ENCODE assay signal across 1 cellular context in the genomic region with DNA sequence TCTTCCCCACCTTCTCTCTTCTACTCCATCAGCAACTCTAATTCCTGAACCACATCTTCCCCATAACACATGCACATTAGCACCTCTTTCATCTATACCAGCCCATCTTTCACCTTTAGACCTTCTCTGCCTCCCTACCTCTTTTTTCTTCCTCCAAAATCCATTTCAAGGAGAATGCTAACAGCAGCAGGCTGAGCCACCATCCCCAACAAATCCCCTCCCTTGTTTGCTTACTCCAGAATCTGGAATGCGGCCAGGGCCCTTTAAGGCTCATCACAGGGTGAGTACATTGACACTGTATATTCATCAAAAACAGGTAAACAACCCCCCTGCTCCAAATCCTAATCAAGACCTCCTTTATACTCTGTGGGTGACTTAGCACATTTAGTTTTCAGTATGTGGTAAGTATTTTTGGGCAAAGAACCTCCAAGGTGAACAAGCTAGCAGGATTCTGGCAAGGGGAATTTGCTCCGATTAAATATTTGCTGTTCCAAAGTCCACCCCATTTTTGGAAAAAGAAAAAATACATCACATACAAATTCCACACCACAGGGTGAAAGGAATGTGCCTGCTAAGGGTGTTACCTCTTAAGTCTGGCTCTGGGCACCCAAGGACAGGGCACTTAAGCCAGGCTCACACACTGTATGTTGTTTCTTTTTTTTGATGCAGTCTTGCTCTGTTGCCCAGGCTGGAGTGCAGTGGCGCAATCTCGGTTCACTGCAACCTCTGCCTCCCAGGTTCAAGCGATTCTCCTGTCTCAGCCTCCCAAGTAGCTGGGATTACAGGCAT.
TF ChIP-seq lines count a peak whose summit lies in the region.

No MANE protein-coding gene starts in this region.

TF ChIP-seq in HepG2, 621 proteins besides CTCF, POLR2A, EP300 and RAD21 (continued from another document and continues in another):
- TF ChIP-seq, protein P1, sequence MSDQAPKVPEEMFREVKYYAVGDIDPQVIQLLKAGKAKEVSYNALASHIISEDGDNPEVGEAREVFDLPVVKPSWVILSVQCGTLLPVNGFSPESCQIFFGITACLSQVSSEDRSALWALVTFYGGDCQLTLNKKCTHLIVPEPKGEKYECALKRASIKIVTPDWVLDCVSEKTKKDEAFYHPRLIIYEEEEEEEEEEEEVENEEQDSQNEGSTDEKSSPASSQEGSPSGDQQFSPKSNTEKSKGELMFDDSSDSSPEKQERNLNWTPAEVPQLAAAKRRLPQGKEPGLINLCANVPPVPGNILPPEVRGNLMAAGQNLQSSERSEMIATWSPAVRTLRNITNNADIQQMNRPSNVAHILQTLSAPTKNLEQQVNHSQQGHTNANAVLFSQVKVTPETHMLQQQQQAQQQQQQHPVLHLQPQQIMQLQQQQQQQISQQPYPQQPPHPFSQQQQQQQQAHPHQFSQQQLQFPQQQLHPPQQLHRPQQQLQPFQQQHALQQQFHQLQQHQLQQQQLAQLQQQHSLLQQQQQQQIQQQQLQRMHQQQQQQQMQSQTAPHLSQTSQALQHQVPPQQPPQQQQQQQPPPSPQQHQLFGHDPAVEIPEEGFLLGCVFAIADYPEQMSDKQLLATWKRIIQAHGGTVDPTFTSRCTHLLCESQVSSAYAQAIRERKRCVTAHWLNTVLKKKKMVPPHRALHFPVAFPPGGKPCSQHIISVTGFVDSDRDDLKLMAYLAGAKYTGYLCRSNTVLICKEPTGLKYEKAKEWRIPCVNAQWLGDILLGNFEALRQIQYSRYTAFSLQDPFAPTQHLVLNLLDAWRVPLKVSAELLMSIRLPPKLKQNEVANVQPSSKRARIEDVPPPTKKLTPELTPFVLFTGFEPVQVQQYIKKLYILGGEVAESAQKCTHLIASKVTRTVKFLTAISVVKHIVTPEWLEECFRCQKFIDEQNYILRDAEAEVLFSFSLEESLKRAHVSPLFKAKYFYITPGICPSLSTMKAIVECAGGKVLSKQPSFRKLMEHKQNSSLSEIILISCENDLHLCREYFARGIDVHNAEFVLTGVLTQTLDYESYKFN (CRISPR knock-in tag; conservative IDR thresholded peaks at IDR 0.05): peak; percentile 94
- TF ChIP-seq ZNF263 (CRISPR knock-in tag; IDR thresholded peaks at IDR 0.05): no peak
- no peak for TF ChIP-seq SAFB2 (CRISPR knock-in tag; IDR thresholded peaks at IDR 0.05; ENCODE audit: borderline replicate concordance, low read depth)
- TF ChIP-seq, protein P2, sequence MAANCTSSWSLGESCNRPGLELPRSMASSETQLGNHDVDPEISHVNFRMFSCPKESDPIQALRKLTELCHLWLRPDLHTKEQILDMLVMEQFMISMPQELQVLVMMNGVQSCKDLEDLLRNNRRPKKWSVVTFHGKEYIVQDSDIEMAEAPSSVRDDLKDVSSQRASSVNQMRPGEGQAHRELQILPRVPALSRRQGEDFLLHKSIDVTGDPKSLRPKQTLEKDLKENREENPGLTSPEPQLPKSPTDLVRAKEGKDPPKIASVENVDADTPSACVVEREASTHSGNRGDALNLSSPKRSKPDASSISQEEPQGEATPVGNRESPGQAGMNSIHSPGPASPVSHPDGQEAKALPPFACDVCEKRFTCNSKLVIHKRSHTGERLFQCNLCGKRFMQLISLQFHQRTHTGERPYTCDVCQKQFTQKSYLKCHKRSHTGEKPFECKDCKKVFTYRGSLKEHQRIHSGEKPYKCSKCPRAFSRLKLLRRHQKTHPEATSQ (CRISPR knock-in tag; IDR thresholded peaks at IDR 0.05; ENCODE audit: borderline replicate concordance): peak; percentile 83; the same call in 1 of the 2 replicates
- TF ChIP-seq GATAD1 (CRISPR knock-in tag; IDR thresholded peaks at IDR 0.05): peak; percentile 51; the same call in 1 of the 2 replicates
- TF ChIP-seq ATAD3A (CRISPR knock-in tag; IDR thresholded peaks at IDR 0.05): no peak
- TF ChIP-seq PHF20 (CRISPR knock-in tag; IDR thresholded peaks at IDR 0.05): no peak
- TF ChIP-seq, protein P3, sequence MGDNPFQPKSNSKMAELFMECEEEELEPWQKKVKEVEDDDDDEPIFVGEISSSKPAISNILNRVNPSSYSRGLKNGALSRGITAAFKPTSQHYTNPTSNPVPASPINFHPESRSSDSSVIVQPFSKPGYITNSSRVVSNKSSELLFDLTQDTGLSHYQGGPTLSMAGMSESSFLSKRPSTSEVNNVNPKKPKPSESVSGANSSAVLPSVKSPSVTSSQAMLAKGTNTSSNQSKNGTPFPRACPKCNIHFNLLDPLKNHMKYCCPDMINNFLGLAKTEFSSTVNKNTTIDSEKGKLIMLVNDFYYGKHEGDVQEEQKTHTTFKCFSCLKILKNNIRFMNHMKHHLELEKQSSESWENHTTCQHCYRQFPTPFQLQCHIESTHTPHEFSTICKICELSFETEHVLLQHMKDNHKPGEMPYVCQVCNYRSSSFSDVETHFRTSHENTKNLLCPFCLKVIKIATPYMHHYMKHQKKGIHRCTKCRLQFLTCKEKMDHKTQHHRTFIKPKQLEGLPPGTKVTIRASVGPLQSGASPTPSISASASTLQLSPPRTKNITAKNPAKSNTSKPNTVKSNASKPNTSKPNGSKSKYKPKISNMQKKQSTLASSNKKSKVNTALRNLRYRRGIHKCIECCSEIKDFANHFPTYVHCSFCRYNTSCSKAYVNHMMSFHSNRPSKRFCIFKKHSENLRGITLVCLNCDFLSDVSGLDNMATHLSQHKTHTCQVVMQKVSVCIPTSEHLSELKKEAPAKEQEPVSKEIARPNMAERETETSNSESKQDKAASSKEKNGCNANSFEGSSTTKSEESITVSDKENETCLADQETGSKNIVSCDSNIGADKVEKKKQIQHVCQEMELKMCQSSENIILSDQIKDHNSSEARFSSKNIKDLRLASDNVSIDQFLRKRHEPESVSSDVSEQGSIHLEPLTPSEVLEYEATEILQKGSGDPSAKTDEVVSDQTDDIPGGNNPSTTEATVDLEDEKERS (CRISPR knock-in tag; IDR thresholded peaks at IDR 0.05): 0 out of 2 replicates have a peak, but pooled peaks have one; percentile 56
- TF ChIP-seq, protein P4, sequence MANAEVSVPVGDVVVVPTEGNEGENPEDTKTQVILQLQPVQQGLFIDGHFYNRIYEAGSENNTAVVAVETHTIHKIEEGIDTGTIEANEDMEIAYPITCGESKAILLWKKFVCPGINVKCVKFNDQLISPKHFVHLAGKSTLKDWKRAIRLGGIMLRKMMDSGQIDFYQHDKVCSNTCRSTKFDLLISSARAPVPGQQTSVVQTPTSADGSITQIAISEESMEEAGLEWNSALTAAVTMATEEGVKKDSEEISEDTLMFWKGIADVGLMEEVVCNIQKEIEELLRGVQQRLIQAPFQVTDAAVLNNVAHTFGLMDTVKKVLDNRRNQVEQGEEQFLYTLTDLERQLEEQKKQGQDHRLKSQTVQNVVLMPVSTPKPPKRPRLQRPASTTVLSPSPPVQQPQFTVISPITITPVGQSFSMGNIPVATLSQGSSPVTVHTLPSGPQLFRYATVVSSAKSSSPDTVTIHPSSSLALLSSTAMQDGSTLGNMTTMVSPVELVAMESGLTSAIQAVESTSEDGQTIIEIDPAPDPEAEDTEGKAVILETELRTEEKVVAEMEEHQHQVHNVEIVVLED (CRISPR knock-in tag; IDR thresholded peaks at IDR 0.05; ENCODE audit: borderline replicate concordance): peak; percentile 44; the same call in 1 of the 2 replicates
- TF ChIP-seq, protein P5, sequence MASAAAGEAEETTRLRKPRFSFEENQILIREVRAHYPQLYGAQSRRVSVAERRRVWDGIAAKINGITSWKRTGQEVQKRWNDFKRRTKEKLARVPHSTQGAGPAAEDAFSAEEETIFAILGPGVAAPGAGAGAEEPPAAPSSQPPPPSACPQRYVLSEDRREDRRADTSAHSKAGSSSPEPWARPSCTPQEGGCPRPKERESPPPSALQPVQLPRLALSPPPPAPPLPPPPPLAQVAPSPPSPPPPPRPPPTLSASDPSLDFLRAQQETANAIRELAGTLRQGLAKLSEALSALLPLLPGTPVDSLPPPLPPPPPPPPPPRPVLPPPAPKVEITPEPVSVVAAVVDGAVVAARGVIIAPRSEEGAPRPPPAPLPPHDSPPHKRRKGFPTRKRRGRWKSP (CRISPR knock-in tag; IDR thresholded peaks at IDR 0.05): peak; percentile 67; the same call in 1 of the 2 replicates
- TF ChIP-seq, protein P6, sequence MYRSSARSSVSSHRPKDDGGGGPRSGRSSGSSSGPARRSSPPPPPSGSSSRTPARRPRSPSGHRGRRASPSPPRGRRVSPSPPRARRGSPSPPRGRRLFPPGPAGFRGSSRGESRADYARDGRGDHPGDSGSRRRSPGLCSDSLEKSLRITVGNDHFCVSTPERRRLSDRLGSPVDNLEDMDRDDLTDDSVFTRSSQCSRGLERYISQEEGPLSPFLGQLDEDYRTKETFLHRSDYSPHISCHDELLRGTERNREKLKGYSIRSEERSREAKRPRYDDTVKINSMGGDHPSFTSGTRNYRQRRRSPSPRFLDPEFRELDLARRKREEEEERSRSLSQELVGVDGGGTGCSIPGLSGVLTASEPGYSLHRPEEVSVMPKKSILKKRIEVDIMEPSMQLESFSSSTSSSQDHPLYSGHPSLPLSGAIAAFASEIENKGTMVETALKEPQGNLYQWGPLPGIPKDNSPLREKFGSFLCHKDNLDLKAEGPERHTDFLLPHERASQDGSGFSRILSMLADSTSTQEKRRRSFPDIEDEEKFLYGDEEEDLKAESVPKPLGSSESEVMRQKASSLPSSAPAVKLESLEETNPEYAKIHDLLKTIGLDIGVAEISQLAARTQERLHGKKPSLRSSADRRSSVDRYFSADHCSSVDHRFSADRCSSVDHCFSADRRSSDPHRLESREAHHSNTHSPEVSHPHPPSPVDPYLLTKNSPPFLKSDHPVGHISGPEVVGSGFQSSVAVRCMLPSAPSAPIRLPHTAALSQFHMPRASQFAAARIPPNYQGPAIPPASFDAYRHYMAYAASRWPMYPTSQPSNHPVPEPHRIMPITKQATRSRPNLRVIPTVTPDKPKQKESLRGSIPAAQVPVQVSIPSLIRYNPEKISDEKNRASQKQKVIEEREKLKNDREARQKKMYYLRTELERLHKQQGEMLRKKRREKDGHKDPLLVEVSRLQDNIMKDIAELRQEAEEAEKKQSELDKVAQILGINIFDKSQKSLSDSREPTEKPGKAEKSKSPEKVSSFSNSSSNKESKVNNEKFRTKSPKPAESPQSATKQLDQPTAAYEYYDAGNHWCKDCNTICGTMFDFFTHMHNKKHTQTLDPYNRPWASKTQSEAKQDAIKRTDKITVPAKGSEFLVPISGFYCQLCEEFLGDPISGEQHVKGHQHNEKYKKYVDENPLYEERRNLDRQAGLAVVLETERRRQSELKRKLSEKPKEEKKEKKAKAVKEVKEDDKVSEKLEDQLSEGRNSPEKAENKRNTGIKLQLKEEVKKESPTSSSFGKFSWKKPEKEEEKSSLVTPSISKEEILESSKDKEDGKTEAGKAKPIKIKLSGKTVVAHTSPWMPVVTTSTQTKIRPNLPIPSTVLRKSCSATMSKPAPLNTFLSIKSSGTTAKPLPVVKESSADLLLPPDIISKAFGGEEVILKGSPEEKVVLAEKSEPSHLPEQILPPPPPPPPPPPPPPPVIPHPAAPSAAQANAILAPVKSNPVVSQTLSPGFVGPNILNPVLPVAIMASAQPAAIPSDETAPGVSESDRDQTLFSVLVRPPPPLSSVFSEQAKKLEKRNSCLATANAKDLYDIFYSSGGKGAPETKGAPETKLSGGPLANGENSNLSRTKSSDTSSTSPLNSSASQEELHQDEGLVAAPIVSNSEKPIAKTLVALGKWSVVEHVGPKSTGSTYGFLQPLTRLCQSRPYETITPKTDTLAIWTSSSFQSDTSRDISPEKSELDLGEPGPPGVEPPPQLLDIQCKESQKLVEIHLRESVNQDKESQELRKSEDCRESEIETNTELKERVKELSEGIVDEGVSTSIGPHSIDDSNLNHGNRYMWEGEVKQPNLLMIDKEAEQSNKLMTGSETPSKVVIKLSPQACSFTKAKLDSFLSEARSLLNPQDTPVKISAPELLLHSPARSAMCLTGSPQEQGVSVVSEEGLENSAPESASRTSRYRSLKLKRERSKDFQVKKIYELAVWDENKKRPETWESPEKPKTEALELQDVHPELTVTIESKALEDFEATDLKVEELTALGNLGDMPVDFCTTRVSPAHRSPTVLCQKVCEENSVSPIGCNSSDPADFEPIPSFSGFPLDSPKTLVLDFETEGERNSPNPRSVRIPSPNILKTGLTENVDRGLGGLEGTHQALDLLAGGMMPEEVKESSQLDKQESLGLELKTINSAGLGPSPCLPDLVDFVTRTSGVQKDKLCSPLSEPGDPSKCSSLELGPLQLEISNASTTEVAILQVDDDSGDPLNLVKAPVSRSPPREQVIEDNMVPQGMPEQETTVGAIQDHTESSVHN (CRISPR knock-in tag; IDR thresholded peaks at IDR 0.05): no peak
- TF ChIP-seq, protein P7, sequence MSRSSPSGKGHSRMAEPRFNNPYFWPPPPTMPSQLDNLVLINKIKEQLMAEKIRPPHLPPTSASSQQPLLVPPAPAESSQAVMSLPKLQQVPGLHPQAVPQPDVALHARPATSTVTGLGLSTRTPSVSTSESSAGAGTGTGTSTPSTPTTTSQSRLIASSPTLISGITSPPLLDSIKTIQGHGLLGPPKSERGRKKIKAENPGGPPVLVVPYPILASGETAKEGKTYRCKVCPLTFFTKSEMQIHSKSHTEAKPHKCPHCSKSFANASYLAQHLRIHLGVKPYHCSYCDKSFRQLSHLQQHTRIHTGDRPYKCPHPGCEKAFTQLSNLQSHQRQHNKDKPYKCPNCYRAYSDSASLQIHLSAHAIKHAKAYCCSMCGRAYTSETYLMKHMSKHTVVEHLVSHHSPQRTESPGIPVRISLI (CRISPR knock-in tag; IDR thresholded peaks at IDR 0.05; ENCODE audit: borderline replicate concordance): peak; percentile 86
- TF ChIP-seq GABPB1 (CRISPR knock-in tag; IDR thresholded peaks at IDR 0.05): 0 out of 2 replicates have a peak, but pooled peaks have one; percentile 39
- 0 out of 2 replicates have a peak, but pooled peaks have one; percentile 7 for TF ChIP-seq ZNF256 (CRISPR knock-in tag; conservative IDR thresholded peaks at IDR 0.05)
- no peak for TF ChIP-seq ELF4 (CRISPR knock-in tag; IDR thresholded peaks at IDR 0.05; ENCODE audit: borderline replicate concordance)
- TF ChIP-seq, protein P8, sequence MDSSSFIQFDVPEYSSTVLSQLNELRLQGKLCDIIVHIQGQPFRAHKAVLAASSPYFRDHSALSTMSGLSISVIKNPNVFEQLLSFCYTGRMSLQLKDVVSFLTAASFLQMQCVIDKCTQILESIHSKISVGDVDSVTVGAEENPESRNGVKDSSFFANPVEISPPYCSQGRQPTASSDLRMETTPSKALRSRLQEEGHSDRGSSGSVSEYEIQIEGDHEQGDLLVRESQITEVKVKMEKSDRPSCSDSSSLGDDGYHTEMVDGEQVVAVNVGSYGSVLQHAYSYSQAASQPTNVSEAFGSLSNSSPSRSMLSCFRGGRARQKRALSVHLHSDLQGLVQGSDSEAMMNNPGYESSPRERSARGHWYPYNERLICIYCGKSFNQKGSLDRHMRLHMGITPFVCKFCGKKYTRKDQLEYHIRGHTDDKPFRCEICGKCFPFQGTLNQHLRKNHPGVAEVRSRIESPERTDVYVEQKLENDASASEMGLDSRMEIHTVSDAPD (CRISPR knock-in tag; IDR thresholded peaks at IDR 0.05): peak; percentile 86
- TF ChIP-seq ESRRA (CRISPR knock-in tag; IDR thresholded peaks at IDR 0.05; ENCODE audit: low read depth): peak; percentile 72; the same call in 1 of the 2 replicates
- TF ChIP-seq JUNB (CRISPR knock-in tag; IDR thresholded peaks at IDR 0.05; ENCODE audit: borderline replicate concordance): peak; percentile 74
- TF ChIP-seq POLR2AphosphoS5 (IDR thresholded peaks at IDR 0.05; ENCODE audit: low read depth, low read length): no peak
- TF ChIP-seq, protein P9, sequence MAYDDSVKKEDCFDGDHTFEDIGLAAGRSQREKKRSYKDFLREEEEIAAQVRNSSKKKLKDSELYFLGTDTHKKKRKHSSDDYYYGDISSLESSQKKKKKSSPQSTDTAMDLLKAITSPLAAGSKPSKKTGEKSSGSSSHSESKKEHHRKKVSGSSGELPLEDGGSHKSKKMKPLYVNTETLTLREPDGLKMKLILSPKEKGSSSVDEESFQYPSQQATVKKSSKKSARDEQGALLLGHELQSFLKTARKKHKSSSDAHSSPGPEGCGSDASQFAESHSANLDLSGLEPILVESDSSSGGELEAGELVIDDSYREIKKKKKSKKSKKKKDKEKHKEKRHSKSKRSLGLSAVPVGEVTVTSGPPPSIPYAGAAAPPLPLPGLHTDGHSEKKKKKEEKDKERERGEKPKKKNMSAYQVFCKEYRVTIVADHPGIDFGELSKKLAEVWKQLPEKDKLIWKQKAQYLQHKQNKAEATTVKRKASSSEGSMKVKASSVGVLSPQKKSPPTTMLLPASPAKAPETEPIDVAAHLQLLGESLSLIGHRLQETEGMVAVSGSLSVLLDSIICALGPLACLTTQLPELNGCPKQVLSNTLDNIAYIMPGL (CRISPR knock-in tag; IDR thresholded peaks at IDR 0.05; ENCODE audit: borderline replicate concordance in 1 of 2, low read depth in 1 of 2): 0 out of 4 replicates have a peak, but pooled peaks of 1 of the 2 experiments have one; percentile 26
